ENCODE assay signal across 11 cellular contexts in genomic region chr5:179612577-179613459, GRCh38. TPM values are rescaled to one million over a fixed set of nuclear protein-coding genes. Genes with fewer than 3 reads are reported as not detected.
DNase-seq lines count a peak whose midpoint lies in the region; ATAC-seq and TF ChIP-seq lines count a peak whose summit lies in the region.
"Had no signal": no experiment of that assay in that cellular context is flagged by ENCODE, and none has a peak within 500 bp of the region (broad histone marks: within the 10 kb centered on the region; RNA-seq: fewer than 3 reads in every experiment).

No MANE protein-coding gene starts in this region.

- H3K27ac Mint-ChIP-seq in CD8-positive, alpha-beta memory T cell, result peak overlapping the region in 7 of 8 donors; percentile 18 to 87 (median 59)
- H3K27ac Mint-ChIP-seq in activated CD8-positive, alpha-beta T cell treated with anti-CD3 and anti-CD28 coated beads for 36 hours, result peak overlapping the region; percentile 56
- peak overlapping the region in 5 of 6 donors; percentile 49 to 91 (median 65) for H3K27ac Mint-ChIP-seq in naive B cell

- H3K27me3 ChIP-seq in CD8-positive, alpha-beta memory T cell (ENCODE audit: insufficient read depth, low read length, poor library complexity, severe bottlenecking), result no peaks in the 10 kb centered on the region
- H3K27me3 ChIP-seq: colonic mucosa had no signal

- H3K27ac ChIP-seq in CD8-positive, alpha-beta memory T cell (ENCODE audit: low read depth, low read length), result no peak overlapping the region
- H3K27ac ChIP-seq: colonic mucosa had no signal

- ATAC-seq in activated CD8-positive, alpha-beta T cell treated with anti-CD3 and anti-CD28 coated beads for 36 hours, result no peak
- ATAC-seq in naive B cell (ENCODE audit: low read depth in 2 of 2), result no peak
- no peak for ATAC-seq in GM18870 (IDR thresholded peaks at IDR 0.05; ENCODE audit: unreplicated experiment)

- intact Hi-C loops in activated CD8-positive, alpha-beta T cell treated with anti-CD3 and anti-CD28 coated beads for 36 hours (cut with micrococcal nuclease), result no loop called here

- peaks cover 79% of the 10 kb centered on the region for H3K36me3 ChIP-seq in CD8-positive, alpha-beta memory T cell (ENCODE audit: insufficient read depth, low read length)

- POLR2A ChIA-PET in CD8-positive, alpha-beta memory T cell (lab: Charles Lee), result interaction anchor here (1.4 to 4.8 kb wide), 2 partner anchors 10 to 120 kb away, joined by 3 to 51 read pairs; partner anchors contain the start of genes HNRNPH1 and MAML1
- POLR2A ChIA-PET in activated CD8-positive, alpha-beta T cell treated with anti-CD3 and anti-CD28 coated beads for 36 hours (lab: Charles Lee), result interaction anchor here (0.6 to 2.4 kb wide), 10 partner anchors 15 to 123 kb away, joined by 3 to 8 read pairs (median 4); partner anchors contain the start of gene CBY3

- no peaks in the 10 kb centered on the region for H3K9me3 Mint-ChIP-seq in CD8-positive, alpha-beta memory T cell
- H3K9me3 Mint-ChIP-seq in activated CD8-positive, alpha-beta T cell treated with anti-CD3 and anti-CD28 coated beads for 36 hours, result no peaks in the 10 kb centered on the region
- peaks cover 0 to 1% (median 0%) of the 10 kb centered on the region in 7 donors for H3K9me3 Mint-ChIP-seq in naive B cell

- peaks cover 0 to 1% of the 10 kb centered on the region in 2 donors for H3K27me3 Mint-ChIP-seq in CD8-positive, alpha-beta memory T cell
- no peaks in the 10 kb centered on the region for H3K27me3 Mint-ChIP-seq in activated CD8-positive, alpha-beta T cell treated with anti-CD3 and anti-CD28 coated beads for 36 hours
- no peaks in the 10 kb centered on the region for H3K27me3 Mint-ChIP-seq in naive B cell

- H3K4me3 Mint-ChIP-seq in CD8-positive, alpha-beta memory T cell, result peak overlapping the region in 3 of 7 donors; percentile 2 to 45 (median 44)
- H3K4me3 Mint-ChIP-seq in activated CD8-positive, alpha-beta T cell treated with anti-CD3 and anti-CD28 coated beads for 36 hours, result no peak overlapping the region
- peak overlapping the region in 3 of 8 donors; percentile 5 to 38 (median 25) for H3K4me3 Mint-ChIP-seq in naive B cell

- no peaks in the 10 kb centered on the region for H3K9me3 ChIP-seq in CD8-positive, alpha-beta memory T cell (ENCODE audit: low read length)
- H3K9me3 ChIP-seq: colonic mucosa had no signal

- CTCF ChIA-PET in CD8-positive, alpha-beta memory T cell (lab: Charles Lee), result interaction anchor here (0.8 to 4.3 kb wide), 3 partner anchors 10 to 66 kb away, joined by 4 to 27 read pairs (median 4); partner anchors contain the start of gene HNRNPH1
- CTCF ChIA-PET in activated CD8-positive, alpha-beta T cell treated with anti-CD3 and anti-CD28 coated beads for 36 hours (lab: Charles Lee), result interaction anchor here (2.8 kb wide), 1 partner anchor 9 kb away, joined by 10 read pairs; no protein-coding TSS in a partner anchor

- no peak overlapping the region for H3K4me3 ChIP-seq in CD8-positive, alpha-beta memory T cell (ENCODE audit: low read length)
- H3K4me3 ChIP-seq: colonic mucosa had no signal

- peak; percentile 11 for TF ChIP-seq POLR2A in GM19193 (IDR thresholded peaks at IDR 0.05; ENCODE audit: extremely low read depth, insufficient read depth, insufficient read length)

- no peak for TF ChIP-seq CTCF in activated CD8-positive, alpha-beta T cell treated with anti-CD3 and anti-CD28 coated beads for 36 hours (IDR thresholded peaks at IDR 0.05)

- peaks cover 60 to 83% (median 80%) of the 10 kb centered on the region in 3 donors for H3K4me1 Mint-ChIP-seq in CD8-positive, alpha-beta memory T cell
- peaks cover 71% of the 10 kb centered on the region for H3K4me1 Mint-ChIP-seq in activated CD8-positive, alpha-beta T cell treated with anti-CD3 and anti-CD28 coated beads for 36 hours (ENCODE audit: low read depth)
- peaks cover 26 to 34% (median 32%) of the 10 kb centered on the region in 3 donors for H3K4me1 Mint-ChIP-seq in naive B cell

- peaks cover 47 to 93% (median 51%) of the 10 kb centered on the region in 3 donors for H3K36me3 Mint-ChIP-seq in CD8-positive, alpha-beta memory T cell
- peaks cover 76% of the 10 kb centered on the region for H3K36me3 Mint-ChIP-seq in activated CD8-positive, alpha-beta T cell treated with anti-CD3 and anti-CD28 coated beads for 36 hours (ENCODE audit: low read depth)
- peaks cover 51 to 54% of the 10 kb centered on the region in 2 donors for H3K36me3 Mint-ChIP-seq in naive B cell

- H3K4me1 ChIP-seq in CD8-positive, alpha-beta memory T cell (ENCODE audit: insufficient read depth, low read length), result peaks cover 31% of the 10 kb centered on the region
- H3K4me1 ChIP-seq: colonic mucosa had no signal

- DNase-seq in CD8-positive, alpha-beta memory T cell, result no peak
- no peak for DNase-seq in activated CD8-positive, alpha-beta T cell treated with anti-CD3 and anti-CD28 coated beads for 36 hours
- DNase-seq in naive B cell, result no peak
- DNase-seq in NCI-H2171 (lab: John Stamatoyannopoulos, UW), result no peak
- no peak for DNase-seq in D341Med (ENCODE audit: low spot score)
- DNase-seq in HuH-7.5 (ENCODE audit: low spot score), result no peak
- DNase-seq: colonic mucosa, NCI-H2171 treated with DMSO at 0.1 percent for 48 hours, SIG-M5 had no signal

RNA-seq across cellular contexts. Expression of gene HNRNPH1, which starts 10.7 kb away (rescaled TPM):
- total RNA-seq in CD8-positive, alpha-beta memory T cell, result 100 to 1,000 TPM; 929 to 961 TPM
- 103 TPM for polyA plus RNA-seq in CD8-positive, alpha-beta memory T cell
- 100 to 1,000 TPM; 706 to 709 TPM for total RNA-seq in activated CD8-positive, alpha-beta T cell treated with anti-CD3 and anti-CD28 coated beads for 36 hours
- polyA plus RNA-seq in naive B cell (ENCODE audit: low read depth in 6 of 6), result 100 to 1,000 TPM in 4 of 6 donors, 10 to 100 TPM in 2; 21.4 to 139 (median 111) TPM
